ENCODE assay signal across 1 cellular context in genomic region chrX:53122013-53122412, GRCh38.
TF ChIP-seq lines count a peak whose summit lies in the region.

No MANE protein-coding gene starts in this region.

TF ChIP-seq in A549, 52 proteins besides CTCF, POLR2A, EP300 and RAD21 (continued from another document):
- TF ChIP-seq POLR2AphosphoS2 (conservative IDR thresholded peaks at IDR 0.05; ENCODE audit: low read length) (no peak), NR3C1 (IDR thresholded peaks at IDR 0.05) (no peak), CHD4 (IDR thresholded peaks at IDR 0.05; ENCODE audit: borderline replicate concordance) (no peak), MAX (IDR thresholded peaks at IDR 0.05) (no peak)
